ENCODE assay signal across 25 cellular contexts in genomic region chr10:87790185-87790584, GRCh38. TPM values are rescaled to one million over a fixed set of nuclear protein-coding genes. Genes with fewer than 3 reads are reported as not detected.
A peak's percentile ranks its signal among the peaks of the same experiment; 100 is the strongest.
DNase-seq lines count a peak whose midpoint lies in the region; ATAC-seq, FAIRE-seq and TF ChIP-seq lines count a peak whose summit lies in the region.
"Had no signal": no experiment of that assay in that cellular context is flagged by ENCODE, and none has a peak within 500 bp of the region (broad histone marks: within the 10 kb centered on the region; RNA-seq: fewer than 3 reads in every experiment).

No MANE protein-coding gene starts in this region.

- no peak for DNase-seq in D721Med (ENCODE audit: insufficient read length, low spot score)
- DNase-seq in H54 (ENCODE audit: insufficient read length, low spot score): no peak
- no peak for DNase-seq in NCI-H2081 (lab: John Stamatoyannopoulos, UW)
- DNase-seq in Calu3: no peak
- DNase-seq: 8988T; AML-193; CD4-positive, alpha-beta memory T cell; CD4-positive, CD25-positive, alpha-beta regulatory T cell; CD8-positive, alpha-beta memory T cell; COR-L47; DMS 273 treated with DMSO at 0.1 percent for 48 hours; DMS153; DMS53; DMS79; DND-41; EL; GF-D8 had no signal

- H3K27me3 Mint-ChIP-seq in Calu3 (ENCODE audit: unreplicated experiment): no peaks in the 10 kb centered on the region
- H3K27me3 Mint-ChIP-seq: B cell; CD4-positive, alpha-beta memory T cell; CD4-positive, CD25-positive, alpha-beta regulatory T cell had no signal

- H3K36me3 Mint-ChIP-seq in Calu3 (ENCODE audit: insufficient read depth, unreplicated experiment): peaks cover 5% of the 10 kb centered on the region

- ATAC-seq in HG02884 (IDR thresholded peaks at IDR 0.05; ENCODE audit: unreplicated experiment): no peak
- ATAC-seq: A549 had no signal

- no peak for TF ChIP-seq POLR2A in H54 (IDR thresholded peaks at IDR 0.05; ENCODE audit: low read depth, low read length)

- CTCF ChIA-PET in Calu3 (lab: Charles Lee): no interaction called here

- no peak overlapping the region for H3K27ac Mint-ChIP-seq in Calu3 (ENCODE audit: unreplicated experiment)
- H3K27ac Mint-ChIP-seq: B cell had no signal

- FAIRE-seq in A204.1 (lab: Jason Lieb, UNC) (peak; percentile 68), D721Med (lab: Jason Lieb, UNC) (peak; percentile 46), H54 (lab: Jason Lieb, UNC) (peak; percentile 82)
- FAIRE-seq: A549, GM12891 had no signal

- H3K27ac ChIP-seq in VCaP: peak overlapping the region; percentile 71; the same call in 1 of the 2 replicates
- H3K27ac ChIP-seq: A549; BLaER1 treated with 17β-estradiol and CSF1 and Interleukin-3, amounts not matched to agents 10 nM and 100 nM; C4-2B had no signal

- intact Hi-C loops in Calu3 (cut with micrococcal nuclease; ENCODE audit: unreplicated experiment): no loop called here

- BruUV-seq in Calu3 (replicated peaks; lab: Mats Ljungman, UMichigan): no TSS peak

- H3K4me3 Mint-ChIP-seq in Calu3 (ENCODE audit: low read depth, unreplicated experiment): no peak overlapping the region
- H3K4me3 Mint-ChIP-seq: B cell; CD4-positive, alpha-beta memory T cell; CD4-positive, CD25-positive, alpha-beta regulatory T cell; CD8-positive, alpha-beta memory T cell had no signal

- TF ChIP-seq CTCF in D721Med (IDR thresholded peaks at IDR 0.05; ENCODE audit: insufficient read depth, missing control alignments): no peak
- TF ChIP-seq CTCF in VCaP (conservative IDR thresholded peaks at IDR 0.05): no peak
- TF ChIP-seq CTCF in Calu3 (IDR thresholded peaks at IDR 0.05; ENCODE audit: unreplicated experiment): no peak

- H3K4me1 Mint-ChIP-seq in Calu3 (ENCODE audit: low read depth, unreplicated experiment): no peaks in the 10 kb centered on the region

- no peaks in the 10 kb centered on the region for H3K9me3 Mint-ChIP-seq in Calu3 (ENCODE audit: low read depth, unreplicated experiment)
- H3K9me3 Mint-ChIP-seq: CD4-positive, alpha-beta memory T cell; CD4-positive, CD25-positive, alpha-beta regulatory T cell; CD8-positive, alpha-beta memory T cell had no signal

RNA-seq across cellular contexts. Expression of gene ATAD1, which starts 27.8 kb away (rescaled TPM):
- 30.4 and 31.0 TPM in 2 replicates for total RNA-seq in Calu3 (2022)
